Comparison of ENCODE assay signal across 12 cellular contexts in genomic region chr18:48944634-48945033, GRCh38. TPM values are rescaled to one million over a fixed set of nuclear protein-coding genes. Genes with fewer than 3 reads are reported as not detected.
DNase-seq lines count a peak whose midpoint lies in the region; ATAC-seq and TF ChIP-seq lines count a peak whose summit lies in the region.
"Had no signal": no experiment of that assay in that cellular context is flagged by ENCODE, and none has a peak within 500 bp of the region (broad histone marks: within the 10 kb centered on the region; RNA-seq: fewer than 3 reads in every experiment).

No MANE protein-coding gene starts in this region.

- no peaks in the 10 kb centered on the region for H3K9me3 ChIP-seq in BLaER1 treated with 17β-estradiol and CSF1 and Interleukin-3, amounts not matched to agents 10 nM and 100 nM (replicated peaks in 1 of 11)
- no peaks in the 10 kb centered on the region for H3K9me3 ChIP-seq in IMR-90 (ENCODE audit: control insufficient read depth, insufficient read depth, low read length)
- H3K9me3 ChIP-seq in neural progenitor cell (ENCODE audit: low read depth): no peaks in the 10 kb centered on the region
- H3K9me3 ChIP-seq: esophagus squamous epithelium had no signal

- H3K4me2 ChIP-seq in BLaER1 treated with 17β-estradiol and CSF1 and Interleukin-3, amounts not matched to agents 10 nM and 100 nM: peak overlapping the region in 10 of 11 experiments; percentile 2 to 100 (median 94); a peak in 15 of 22 replicates
- peak overlapping the region; percentile 18; the same call in 1 of the 2 replicates for H3K4me2 ChIP-seq in IMR-90 (ENCODE audit: low read depth, low read length)
- no peak overlapping the region for H3K4me2 ChIP-seq in neural progenitor cell

- H3K27ac ChIP-seq in BLaER1 treated with 17β-estradiol and CSF1 and Interleukin-3, amounts not matched to agents 10 nM and 100 nM: no peak overlapping the region
- H3K27ac ChIP-seq in IMR-90 (ENCODE audit: insufficient read depth, low read length): no peak overlapping the region
- no peak overlapping the region for H3K27ac ChIP-seq in neural progenitor cell

- in situ Hi-C loops in IMR-90 (cut with MboI; ENCODE audit: low sequenced_read_pairs): loop anchor here (5.0 to 25.0 kb wide), 4 partner anchors 162 to 407 kb away; partner anchors contain the start of gene CTIF

- peaks cover 81 to 100% (median 100%) of the 10 kb centered on the region in 11 experiments for H4K20me1 ChIP-seq in BLaER1 treated with 17β-estradiol and CSF1 and Interleukin-3, amounts not matched to agents 10 nM and 100 nM
- H4K20me1 ChIP-seq in IMR-90 (ENCODE audit: insufficient read depth, low read length) (peaks cover 97% of the 10 kb centered on the region), neural progenitor cell (ENCODE audit: low read depth) (peaks cover 30% of the 10 kb centered on the region)

- no peak overlapping the region for H3K27ac Mint-ChIP-seq in dendritic cell treated with granulocyte-macrophage colony-stimulating factor and Interleukin-4, amounts not matched to agents 40 ng/mL and 50 ng/mL, for 4 days
- H3K27ac Mint-ChIP-seq in nephron (peak overlapping the region; percentile 92 to 96 (median 95)), neural progenitor cell (no peak overlapping the region)

- H3F3A ChIP-seq in neural progenitor cell (ENCODE audit: low read depth): peaks cover 12% of the 10 kb centered on the region

- H3K4me1 ChIP-seq in BLaER1 treated with 17β-estradiol and CSF1 and Interleukin-3, amounts not matched to agents 10 nM and 100 nM: peaks cover 60 to 96% (median 91%) of the 10 kb centered on the region in 10 experiments
- H3K4me1 ChIP-seq in IMR-90 (ENCODE audit: control insufficient read depth, insufficient read depth, low read length): peaks cover 50% of the 10 kb centered on the region
- H3K4me1 ChIP-seq in neural progenitor cell: peaks cover 41% of the 10 kb centered on the region

- 0 out of 2 replicates have a peak overlapping the region, but pooled peaks have one; percentile 1 for H2BK20ac ChIP-seq in IMR-90 (ENCODE audit: low read depth, low read length)

- peak overlapping the region; percentile 19 for H2BK5ac ChIP-seq in IMR-90 (ENCODE audit: low read depth, low read length, poor library complexity, severe bottlenecking)

- no peak overlapping the region for H2AK5ac ChIP-seq in IMR-90 (ENCODE audit: low read depth, low read length)

- POLR2A ChIA-PET in IMR-90 (lab: Charles Lee; ENCODE audit: unreplicated experiment): no interaction called here

- no peaks in the 10 kb centered on the region for H3K9me3 Mint-ChIP-seq in dendritic cell treated with granulocyte-macrophage colony-stimulating factor and Interleukin-4, amounts not matched to agents 40 ng/mL and 50 ng/mL, for 4 days
- H3K9me3 Mint-ChIP-seq in nephron (no peaks in the 10 kb centered on the region), neural progenitor cell (no peaks in the 10 kb centered on the region)

- TF ChIP-seq POLR2A in IMR-90 (IDR thresholded peaks at IDR 0.05; ENCODE audit: low read depth, low read length): no peak

- no peak for TF ChIP-seq CTCF in IMR-90 (conservative IDR thresholded peaks at IDR 0.05; ENCODE audit: low read depth, low read length)
- no peak for TF ChIP-seq CTCF in nephron (IDR thresholded peaks at IDR 0.05; ENCODE audit: unreplicated experiment in 3 of 3)
- no peak for TF ChIP-seq CTCF in neural progenitor cell (IDR thresholded peaks at IDR 0.05)

- 0 out of 2 replicates have a peak overlapping the region, but pooled peaks have one; percentile 43 for H3K23ac ChIP-seq in IMR-90 (ENCODE audit: low read depth, low read length)

- peaks cover 4 to 72% of the 10 kb centered on the region in 2 experiments; a peak in 2 of 4 replicates for H3K79me1 ChIP-seq in IMR-90 (ENCODE audit: low read depth in 1 of 2, low read length in 2 of 2)

- H3K79me2 ChIP-seq in neural progenitor cell (ENCODE audit: low read depth): no peaks in the 10 kb centered on the region

- H3K4ac ChIP-seq in IMR-90 (ENCODE audit: low read depth, low read length): peak overlapping the region; percentile 76

- no peak overlapping the region for H3K56ac ChIP-seq in IMR-90 (ENCODE audit: extremely low read depth, insufficient read depth, low read length)

- peaks cover 87% of the 10 kb centered on the region for H3K4me1 Mint-ChIP-seq in dendritic cell treated with granulocyte-macrophage colony-stimulating factor and Interleukin-4, amounts not matched to agents 40 ng/mL and 50 ng/mL, for 4 days (ENCODE audit: low read depth)
- H3K4me1 Mint-ChIP-seq in nephron (peaks cover 85% of the 10 kb centered on the region), neural progenitor cell (peaks cover 86% of the 10 kb centered on the region)

- DNase-seq in IMR-90: peak; percentile 57
- no peak for DNase-seq in NCI-H1417 (lab: John Stamatoyannopoulos, UW)
- DNase-seq in neural progenitor cell (ENCODE audit: low spot score): no peak
- DNase-seq: activated CD8-positive, alpha-beta memory T cell treated with anti-CD3 and anti-CD28 coated beads, Interleukin-2, amount 50 U/mL, for 4 hours; EL; esophagus squamous epithelium; NCI-H1048 had no signal

- intact Hi-C loops in IMR-90 (cut with micrococcal nuclease): loop anchor here (5.0 kb wide), 2 partner anchors 77 to 117 kb away; no protein-coding TSS in a partner anchor
- intact Hi-C loops in dendritic cell treated with granulocyte-macrophage colony-stimulating factor and Interleukin-4, amounts not matched to agents 40 ng/mL and 50 ng/mL, for 4 days (cut with micrococcal nuclease): loop anchor here (5.0 to 10.0 kb wide), 3 partner anchors 232 to 300 kb away; no protein-coding TSS in a partner anchor

- dilution Hi-C loops in IMR-90 (cut with HindIII; ENCODE audit: low sequenced_read_pairs, unreplicated experiment): no loop called here

- H3K36me3 Mint-ChIP-seq in dendritic cell treated with granulocyte-macrophage colony-stimulating factor and Interleukin-4, amounts not matched to agents 40 ng/mL and 50 ng/mL, for 4 days (ENCODE audit: low read depth): peaks cover 100% of the 10 kb centered on the region
- H3K36me3 Mint-ChIP-seq in nephron (ENCODE audit: low read depth) (peaks cover 86% of the 10 kb centered on the region), neural progenitor cell (peaks cover 26% of the 10 kb centered on the region)

- H3K4me3 ChIP-seq in BLaER1 treated with 17β-estradiol and CSF1 and Interleukin-3, amounts not matched to agents 10 nM and 100 nM: no peak overlapping the region
- H3K4me3 ChIP-seq in IMR-90 (ENCODE audit: insufficient read depth, low read depth, low read length) (no peak overlapping the region), neural progenitor cell (no peak overlapping the region)

- WGBS in IMR-90 (ENCODE audit: extremely low coverage in 2 of 2, insufficient read length in 1 of 2), 2 experiments: 100% methylated on average over 2 of the region's 7 CpGs; no CpG with 5 or more reads in 1 of the 2 experiments

- no peak for ATAC-seq in IMR-90 (ENCODE audit: low read depth)
- no peak for ATAC-seq in HG02588 (IDR thresholded peaks at IDR 0.05; ENCODE audit: unreplicated experiment)
- ATAC-seq in HG03196 (IDR thresholded peaks at IDR 0.05; ENCODE audit: unreplicated experiment): no peak

- peak overlapping the region; percentile 26 for H3K4me3 Mint-ChIP-seq in dendritic cell treated with granulocyte-macrophage colony-stimulating factor and Interleukin-4, amounts not matched to agents 40 ng/mL and 50 ng/mL, for 4 days
- H3K4me3 Mint-ChIP-seq in nephron (peak overlapping the region; percentile 86 to 100 (median 96)), neural progenitor cell (no peak overlapping the region)

- no peak overlapping the region for H3K18ac ChIP-seq in IMR-90 (ENCODE audit: low read depth, low read length)

- peak overlapping the region; percentile 41 for H3K14ac ChIP-seq in IMR-90 (replicated peaks; ENCODE audit: low read depth, low read length)

- no peak overlapping the region for H2AK9ac ChIP-seq in IMR-90 (replicated peaks; ENCODE audit: low read depth, low read length, poor library complexity)

- CTCF ChIA-PET in IMR-90 (lab: Yijun Ruan, JAX): no interaction called here

- H2BK120ac ChIP-seq in IMR-90 (ENCODE audit: low read depth, low read length): 0 out of 2 replicates have a peak overlapping the region, but pooled peaks have one; percentile 32

- peaks cover 6 to 75% (median 37%) of the 10 kb centered on the region in 11 experiments; a peak in 19 of 22 replicates for H3K36me3 ChIP-seq in BLaER1 treated with 17β-estradiol and CSF1 and Interleukin-3, amounts not matched to agents 10 nM and 100 nM
- H3K36me3 ChIP-seq in IMR-90 (ENCODE audit: control insufficient read depth, insufficient read depth, low read length) (peaks cover 38% of the 10 kb centered on the region), neural progenitor cell (no peaks in the 10 kb centered on the region)

- no peaks in the 10 kb centered on the region for H3K27me3 Mint-ChIP-seq in dendritic cell treated with granulocyte-macrophage colony-stimulating factor and Interleukin-4, amounts not matched to agents 40 ng/mL and 50 ng/mL, for 4 days
- H3K27me3 Mint-ChIP-seq in nephron (ENCODE audit: low read depth) (no peaks in the 10 kb centered on the region), neural progenitor cell (ENCODE audit: insufficient read depth, low read depth) (peaks cover 12% of the 10 kb centered on the region)

- peak overlapping the region; percentile 47 for H4K91ac ChIP-seq in IMR-90 (ENCODE audit: insufficient read depth, low read depth, low read length)

- H4K8ac ChIP-seq in IMR-90 (ENCODE audit: low read depth in 2 of 2, low read length in 2 of 2): no peak overlapping the region; a peak in 1 of 4 replicates

- H4K5ac ChIP-seq in IMR-90 (ENCODE audit: low read depth, low read length): no peak overlapping the region

- no peak for TF ChIP-seq RAD21 in IMR-90 (IDR thresholded peaks at IDR 0.05; ENCODE audit: low read length)

- no peak overlapping the region for H3K9ac ChIP-seq in BLaER1 treated with 17β-estradiol and CSF1 and Interleukin-3, amounts not matched to agents 10 nM and 100 nM
- H3K9ac ChIP-seq in IMR-90 (ENCODE audit: low read depth, low read length) (peak overlapping the region; percentile 18; the same call in 1 of the 2 replicates), neural progenitor cell (no peak overlapping the region)

- BruUV-seq in IMR-90 (replicated peaks; lab: Mats Ljungman, UMichigan): no TSS peak

- peaks cover 9 to 32% (median 16%) of the 10 kb centered on the region in 11 experiments; a peak in 17 of 22 replicates for H3K27me3 ChIP-seq in BLaER1 treated with 17β-estradiol and CSF1 and Interleukin-3, amounts not matched to agents 10 nM and 100 nM
- H3K27me3 ChIP-seq in IMR-90 (ENCODE audit: control insufficient read depth, insufficient read depth, low read length): no peaks in the 10 kb centered on the region
- peaks cover 36% of the 10 kb centered on the region for H3K27me3 ChIP-seq in neural progenitor cell
- H3K27me3 ChIP-seq: esophagus squamous epithelium had no signal

- H2AFZ ChIP-seq in IMR-90 (replicated peaks; ENCODE audit: low read length, poor library complexity): no peak overlapping the region
- H2AFZ ChIP-seq in neural progenitor cell (replicated peaks): no peak overlapping the region

- peaks cover 35% of the 10 kb centered on the region for H3K9me1 ChIP-seq in IMR-90 (ENCODE audit: insufficient read depth, low read length)

- no peak overlapping the region for H2BK15ac ChIP-seq in IMR-90 (ENCODE audit: low read depth, low read length)

RNA-seq across cellular contexts. Expression of gene SMAD7, which starts 6.1 kb away (rescaled TPM):
- 13.3 and 15.8 TPM in 2 replicates for total RNA-seq in IMR-90 (2012; rRNA removed)
- polyA plus RNA-seq in IMR-90 (2012; rRNA removed): 17.6 and 17.9 TPM in 2 replicates
- polyA plus RNA-seq in IMR-90 (2012; cell fraction: cytosol; rRNA removed): 8.3 and 14.6 TPM in 2 replicates
- polyA plus RNA-seq in IMR-90 (2012; cell fraction: nucleus; rRNA removed; ENCODE audit: low replicate concordance): 22.6 and 22.9 TPM in 2 replicates
- total RNA-seq in neural progenitor cell (ENCODE audit: low replicate concordance): 1.1 and 2.0 TPM in 2 replicates

Comparison
In these comparisons a context has a peak if more than half of its experiments do, and no peak if none do; other contexts are left out.
1. H3K27ac Mint-ChIP-seq: peak in nephron (3 of 3); none in dendritic cell treated with granulocyte-macrophage colony-stimulating factor and Interleukin-4, amounts not matched to agents 40 ng/mL and 50 ng/mL, for 4 days (single experiment) and neural progenitor cell (single experiment).